Comparison of ENCODE assay signal across 25 cellular contexts in genomic region chr20:10297223-10297622, GRCh38.
"Had no signal": no experiment of that assay in that cellular context is flagged by ENCODE, and none has a peak within 500 bp of the region (broad histone marks: within the 10 kb centered on the region; RNA-seq: fewer than 3 reads in every experiment).

No MANE protein-coding gene starts in this region.

- H3K4me3 ChIP-seq: esophagus squamous epithelium, heart right ventricle, left lung, prostate gland, right atrium auricular region, skin epidermis, spleen, testis, tibial nerve, upper lobe of left lung had no signal

- H3K27ac ChIP-seq: esophagus squamous epithelium, heart right ventricle, left lung, prostate gland, right atrium auricular region, skin epidermis, spleen, testis, tibial nerve, upper lobe of left lung had no signal

- H3K9me3 Mint-ChIP-seq: effector memory CD8-positive, alpha-beta T cell; mesothelial cell of epicardium; nephron; stimulated activated memory B cell treated with anti-CD40 and anti-IgM and Interleukin-4, amounts not matched to agents 10 μg/mL and 1 μg/mL and 100 μg/mL, for 72 hours had no signal

- H3K36me3 Mint-ChIP-seq: mesothelial cell of epicardium; naive thymus-derived CD4-positive, alpha-beta T cell; stimulated activated memory B cell treated with anti-CD40 and anti-IgM and Interleukin-4, amounts not matched to agents 10 μg/mL and 1 μg/mL and 100 μg/mL, for 72 hours had no signal

- H3K4me3 Mint-ChIP-seq: effector memory CD8-positive, alpha-beta T cell; mesothelial cell of epicardium; naive thymus-derived CD4-positive, alpha-beta T cell; nephron; stimulated activated memory B cell treated with anti-CD40 and anti-IgM and Interleukin-4, amounts not matched to agents 10 μg/mL and 1 μg/mL and 100 μg/mL, for 72 hours had no signal

- H3K27ac Mint-ChIP-seq: effector memory CD8-positive, alpha-beta T cell; mesothelial cell of epicardium; nephron; stimulated activated memory B cell treated with anti-CD40 and anti-IgM and Interleukin-4, amounts not matched to agents 10 μg/mL and 1 μg/mL and 100 μg/mL, for 72 hours had no signal

- H3K4me1 ChIP-seq: esophagus squamous epithelium, left lung, prostate gland, right atrium auricular region, spleen, testis, tibial nerve, upper lobe of left lung had no signal

- DNase-seq: cortex of kidney; effector memory CD8-positive, alpha-beta T cell; erythroblast; esophagus squamous epithelium; glutamatergic neuron; heart right ventricle; hippocampal formation; left cardiac atrium; mesenchymal stem cell; naive thymus-derived CD4-positive, alpha-beta T cell; nucleus accumbens; spleen; stimulated activated CD4-positive, alpha-beta T cell treated with anti-CD3 and anti-CD28 coated beads, Interleukin-4, amount 100 ng/mL, for 4 hours; stimulated activated naive CD8-positive, alpha-beta T cell treated with anti-CD3 and anti-CD28 coated beads, Interleukin-15, Interleukin-2, amounts not matched to agents 100 U/mL and 50 U/mL, for 24 hours; substantia nigra; testis; upper lobe of left lung had no signal

- H3K4me1 Mint-ChIP-seq: nephron; stimulated activated memory B cell treated with anti-CD40 and anti-IgM and Interleukin-4, amounts not matched to agents 10 μg/mL and 1 μg/mL and 100 μg/mL, for 72 hours had no signal

- H3K36me3 ChIP-seq: esophagus squamous epithelium, heart right ventricle, left lung, prostate gland, right atrium auricular region, spleen, tibial nerve, upper lobe of left lung had no signal

- H3K9me3 ChIP-seq: esophagus squamous epithelium, heart right ventricle, left lung, prostate gland, right atrium auricular region, spleen, testis, tibial nerve, upper lobe of left lung had no signal

- H3K27me3 ChIP-seq: esophagus squamous epithelium, heart right ventricle, left lung, right atrium auricular region, spleen, testis, tibial nerve, upper lobe of left lung had no signal

- ATAC-seq: effector memory CD8-positive, alpha-beta T cell; heart right ventricle; left cardiac atrium; left lung; naive thymus-derived CD4-positive, alpha-beta T cell; stimulated activated memory B cell treated with anti-CD40 and anti-IgM and Interleukin-4, amounts not matched to agents 10 μg/mL and 1 μg/mL and 100 μg/mL, for 72 hours; stimulated activated naive CD8-positive, alpha-beta T cell treated with anti-CD3 and anti-CD28 coated beads, Interleukin-15, Interleukin-2, amounts not matched to agents 100 U/mL and 50 U/mL, for 24 hours had no signal

- H3K27me3 Mint-ChIP-seq: stimulated activated memory B cell treated with anti-CD40 and anti-IgM and Interleukin-4, amounts not matched to agents 10 μg/mL and 1 μg/mL and 100 μg/mL, for 72 hours had no signal
